18 cellular contexts compared by ENCODE assay signal in the genomic region with DNA sequence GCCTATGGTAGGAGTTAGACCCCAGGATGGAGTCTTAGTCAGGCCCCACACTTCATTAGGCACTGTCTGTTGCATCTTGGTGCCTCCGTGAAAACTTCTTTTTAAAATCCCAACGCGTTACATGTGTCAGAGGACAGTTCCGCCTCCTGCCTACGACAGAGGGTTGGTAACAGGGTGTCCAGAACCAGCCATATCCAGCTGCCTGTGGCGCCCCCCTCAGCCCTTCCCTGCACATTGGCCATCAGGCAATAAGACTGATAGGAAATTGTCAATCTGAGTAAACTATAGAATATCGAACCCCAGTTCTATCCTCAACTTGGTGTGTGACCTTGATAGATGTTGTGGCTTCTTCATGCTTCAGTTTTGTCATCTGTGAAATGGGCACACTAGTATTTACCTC.
"Had no signal": no experiment of that assay in that cellular context is flagged by ENCODE, and none has a peak within 500 bp of the region (broad histone marks: within the 10 kb centered on the region; RNA-seq: fewer than 3 reads in every experiment).

No MANE protein-coding gene starts in this region.

- DNase-seq: activated CD4-positive, alpha-beta T cell treated with anti-CD3 and anti-CD28 coated beads, Interleukin-2, amount 10 ng/mL, durations not matched to agents 7 days and 5 days; activated CD4-positive, CD25-positive, alpha-beta regulatory T cell; activated naive CD4-positive, alpha-beta T cell; activated naive CD8-positive, alpha-beta T cell treated with anti-CD3 and anti-CD28 coated beads, Interleukin-2, amount 10 ng/mL, durations not matched to agents 7 days and 5 days; activated T-cell treated with anti-CD3 and anti-CD28 coated beads for 4 hours; central memory CD4-positive, alpha-beta T cell; foreskin fibroblast; left colon; midbrain; ovary; stimulated activated CD4-positive, alpha-beta T cell treated with anti-CD3 and anti-CD28 coated beads, Interleukin-12 subunit alpha, Interleukin-12 subunit beta, amount 100 ng/mL, for 4 hours; stimulated activated CD4-positive, alpha-beta T cell treated with anti-CD3 and anti-CD28 coated beads, Interleukin-2, amount 100 ng/mL, for 24 hours; T-helper 17 cell; thyroid gland had no signal

- H3K36me3 Mint-ChIP-seq: activated naive CD8-positive, alpha-beta T cell treated with anti-CD3 and anti-CD28 coated beads, Interleukin-2, amount 10 ng/mL, durations not matched to agents 7 days and 5 days; brain; stimulated activated effector memory CD8-positive, alpha-beta T cell treated with anti-CD3 and anti-CD28 coated beads, Interleukin-12 subunit alpha, Interleukin-12 subunit beta, amount 100 ng/mL, for 72 hours had no signal

- H3K36me3 ChIP-seq: ovary, thyroid gland had no signal

- H3K27ac ChIP-seq: coronary artery, ovary, thyroid gland had no signal

- H3K9me3 ChIP-seq: ovary, thyroid gland had no signal

- H3K9me3 Mint-ChIP-seq: activated CD4-positive, alpha-beta T cell treated with anti-CD3 and anti-CD28 coated beads, Interleukin-2, amount 10 ng/mL, durations not matched to agents 7 days and 5 days; activated naive CD8-positive, alpha-beta T cell treated with anti-CD3 and anti-CD28 coated beads, Interleukin-2, amount 10 ng/mL, durations not matched to agents 7 days and 5 days; stimulated activated effector memory CD8-positive, alpha-beta T cell treated with anti-CD3 and anti-CD28 coated beads, Interleukin-12 subunit alpha, Interleukin-12 subunit beta, amount 100 ng/mL, for 72 hours had no signal

- ATAC-seq: left colon, T-helper 17 cell had no signal

- H3K4me1 Mint-ChIP-seq: activated CD4-positive, alpha-beta T cell treated with anti-CD3 and anti-CD28 coated beads, Interleukin-2, amount 10 ng/mL, durations not matched to agents 7 days and 5 days had no signal

- H3K27me3 ChIP-seq: ovary, thyroid gland had no signal

- H3K4me3 Mint-ChIP-seq: activated CD4-positive, alpha-beta T cell treated with anti-CD3 and anti-CD28 coated beads, Interleukin-2, amount 10 ng/mL, durations not matched to agents 7 days and 5 days; activated naive CD8-positive, alpha-beta T cell treated with anti-CD3 and anti-CD28 coated beads, Interleukin-2, amount 10 ng/mL, durations not matched to agents 7 days and 5 days; stimulated activated effector memory CD8-positive, alpha-beta T cell treated with anti-CD3 and anti-CD28 coated beads, Interleukin-12 subunit alpha, Interleukin-12 subunit beta, amount 100 ng/mL, for 72 hours; T-helper 17 cell had no signal

- H3K4me1 ChIP-seq: thyroid gland had no signal

- H3K27ac Mint-ChIP-seq: activated CD4-positive, alpha-beta T cell treated with anti-CD3 and anti-CD28 coated beads, Interleukin-2, amount 10 ng/mL, durations not matched to agents 7 days and 5 days; activated naive CD8-positive, alpha-beta T cell treated with anti-CD3 and anti-CD28 coated beads, Interleukin-2, amount 10 ng/mL, durations not matched to agents 7 days and 5 days; stimulated activated effector memory CD8-positive, alpha-beta T cell treated with anti-CD3 and anti-CD28 coated beads, Interleukin-12 subunit alpha, Interleukin-12 subunit beta, amount 100 ng/mL, for 72 hours; T-helper 17 cell had no signal

- H3K4me3 ChIP-seq: coronary artery, lung, ovary, thyroid gland had no signal
